In genomic region chr18:2780750-2781149, GRCh38 we compare ENCODE assay signal across 12 cellular contexts.
"Had no signal": no experiment of that assay in that cellular context is flagged by ENCODE, and none has a peak within 500 bp of the region (broad histone marks: within the 10 kb centered on the region; RNA-seq: fewer than 3 reads in every experiment).

No MANE protein-coding gene starts in this region.

- ATAC-seq: esophagus mucosa, left cardiac atrium, mucosa of descending colon had no signal

- DNase-seq: activated CD4-positive, alpha-beta T cell treated with anti-CD3 and anti-CD28 coated beads for 1 hour; activated naive CD4-positive, alpha-beta T cell treated with anti-CD3 and anti-CD28 coated beads for 36 hours; brain microvascular endothelial cell; glutamatergic neuron; left cardiac atrium; mucosa of descending colon; ovary; stimulated activated CD4-positive, alpha-beta T cell treated with anti-CD3 and anti-CD28 coated beads, Interleukin-12 subunit alpha, Interleukin-12 subunit beta, amount 100 ng/mL, for 4 hours; T-helper 9 cell; uterus had no signal

- H3K9me3 Mint-ChIP-seq: activated naive CD4-positive, alpha-beta T cell treated with anti-CD3 and anti-CD28 coated beads for 36 hours had no signal

- H3K27me3 ChIP-seq: brain microvascular endothelial cell, ovary, uterus had no signal

- H3K4me3 ChIP-seq: lung, mucosa of descending colon, ovary, uterus had no signal

- H3K4me1 ChIP-seq: uterus had no signal

- H3K27ac Mint-ChIP-seq: activated naive CD4-positive, alpha-beta T cell treated with anti-CD3 and anti-CD28 coated beads for 36 hours had no signal

- H3K4me3 Mint-ChIP-seq: activated naive CD4-positive, alpha-beta T cell treated with anti-CD3 and anti-CD28 coated beads for 36 hours had no signal

- H3K27ac ChIP-seq: brain microvascular endothelial cell had no signal
